Comparison of ENCODE assay signal across 15 cellular contexts in the genomic region with DNA sequence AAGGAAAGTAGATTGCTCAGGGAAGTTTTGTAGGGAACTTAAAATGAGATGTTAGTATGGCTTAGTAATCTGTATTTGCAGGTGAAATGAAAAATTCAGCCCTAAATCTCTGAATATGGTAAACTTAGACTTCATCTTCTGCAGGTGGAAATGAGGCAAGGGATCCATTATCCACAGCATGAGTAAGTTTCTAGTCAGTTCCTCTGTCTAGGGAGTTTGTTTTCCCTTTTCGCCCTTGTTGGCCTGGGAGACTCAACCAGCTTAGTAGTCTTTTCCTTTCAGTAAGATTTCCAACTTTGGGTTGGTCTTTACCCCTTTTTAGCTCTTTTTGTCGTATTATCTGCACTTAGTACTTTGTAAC.
DNase-seq lines count a peak whose midpoint lies in the region; ATAC-seq and TF ChIP-seq lines count a peak whose summit lies in the region.
"Had no signal": no experiment of that assay in that cellular context is flagged by ENCODE, and none has a peak within 500 bp of the region (broad histone marks: within the 10 kb centered on the region; RNA-seq: fewer than 3 reads in every experiment).

No MANE protein-coding gene starts in this region.

- ATAC-seq in GM21360 (IDR thresholded peaks at IDR 0.05; ENCODE audit: unreplicated experiment): peak; percentile 17
- peak; percentile 20 for ATAC-seq in HG03064 (IDR thresholded peaks at IDR 0.05; ENCODE audit: low read depth, unreplicated experiment)
- ATAC-seq in T-helper 17 cell: no peak
- no peak for ATAC-seq in HG02588 (IDR thresholded peaks at IDR 0.05; ENCODE audit: unreplicated experiment)
- ATAC-seq: HCT116 had no signal

- no peaks in the 10 kb centered on the region for H3K27me3 Mint-ChIP-seq in T-helper 17 cell

- no peaks in the 10 kb centered on the region for H3K36me3 Mint-ChIP-seq in T-helper 17 cell (ENCODE audit: low read depth)

- DNase-seq in GM12864 (ENCODE audit: low read depth) (no peak), T-helper 17 cell (no peak), Kasumi-1 (lab: John Stamatoyannopoulos, UW) (no peak), SW480 (ENCODE audit: low spot score) (no peak)
- DNase-seq in stimulated activated CD4-positive, alpha-beta T cell treated with anti-CD3 and anti-CD28 coated beads, Interleukin-2, amount 100 ng/mL, for 24 hours: no peak
- DNase-seq: activated CD4-positive, alpha-beta T cell treated with anti-CD3 and anti-CD28 coated beads for 48 hours; NCI-H226; thyroid gland had no signal

- H3K27ac Mint-ChIP-seq in T-helper 17 cell: peak overlapping the region; percentile 32
- H3K27ac Mint-ChIP-seq: activated naive CD4-positive, alpha-beta T cell treated with anti-CD3 and anti-CD28 coated beads, Interleukin-2, amount 50 U/mL, for 72 hours had no signal

- no peak overlapping the region for H3K4me3 Mint-ChIP-seq in T-helper 17 cell

- peak overlapping the region; percentile 24; the same call in 1 of the 2 replicates for H3K4me3 ChIP-seq in GM12864 (ENCODE audit: low read depth, low read length)
- H3K4me3 ChIP-seq: hepatocyte, SJSA1, thyroid gland had no signal

- no peaks in the 10 kb centered on the region for H3K9me3 ChIP-seq in T-helper 17 cell (ENCODE audit: control insufficient read depth, low read length, poor library complexity, severe bottlenecking)
- H3K9me3 ChIP-seq: SJSA1, thyroid gland had no signal

- no peak for TF ChIP-seq CTCF in GM12864 (IDR thresholded peaks at IDR 0.05; ENCODE audit: low read depth, low read length, missing control alignments)

- H3K4me1 Mint-ChIP-seq in T-helper 17 cell: peaks cover 20% of the 10 kb centered on the region

Comparison
In these comparisons a context has a peak if more than half of its experiments do, and no peak if none do; other contexts are left out.
1. ATAC-seq: peak in GM21360 (single experiment) and HG03064 (single experiment); none in T-helper 17 cell (single experiment) and HG02588 (single experiment).